In genomic region chrX:16771483-16772398, GRCh38 we compare ENCODE assay signal across 9 cellular contexts. TPM values are rescaled to one million over a fixed set of nuclear protein-coding genes. Genes with fewer than 3 reads are reported as not detected.
A peak's percentile ranks its signal among the peaks of the same experiment; 100 is the strongest.
DNase-seq lines count a peak whose midpoint lies in the region; ATAC-seq, FAIRE-seq and TF ChIP-seq lines count a peak whose summit lies in the region.
"Had no signal": no experiment of that assay in that cellular context is flagged by ENCODE, and none has a peak within 500 bp of the region (broad histone marks: within the 10 kb centered on the region; RNA-seq: fewer than 3 reads in every experiment).

No MANE protein-coding gene starts in this region.

- H3K4me1 ChIP-seq in esophagus squamous epithelium (no peaks in the 10 kb centered on the region), heart left ventricle (no peaks in the 10 kb centered on the region)
- H3K4me1 ChIP-seq: parathyroid adenoma had no signal

- TF ChIP-seq POLR2A in GM12892 (IDR thresholded peaks at IDR 0.05; ENCODE audit: low read depth, low read length) (peak; percentile 76), esophagus squamous epithelium (IDR thresholded peaks at IDR 0.05) (peak in 1 of 4 donors; percentile 14), heart left ventricle (IDR thresholded peaks at IDR 0.05) (no peak)

- WGBS in esophagus squamous epithelium, 2 donors = 35 to 46% methylated on average over 16 of the region's 16 CpGs
- WGBS in heart left ventricle, 4 donors = 52 to 66% (median 63%) methylated on average over 16 of the region's 16 CpGs

- ATAC-seq in GM21737 (IDR thresholded peaks at IDR 0.05; ENCODE audit: unreplicated experiment) (no peak), heart left ventricle (no peak)

- DNase-seq in GM12892 (ENCODE audit: insufficient read length) (no peak), NCI-H146 (lab: John Stamatoyannopoulos, UW) (peak; percentile 38), brain pericyte (ENCODE audit: low read depth, low spot score) (peak; percentile 24), nephron progenitor cell (peak; percentile 12), AG08395 (ENCODE audit: low spot score) (no peak), esophagus squamous epithelium (lab: John Stamatoyannopoulos, UW) (no peak), heart left ventricle (no peak)

- H3K27ac ChIP-seq in esophagus squamous epithelium (peak overlapping the region in 1 of 4 donors; percentile 21), heart left ventricle (no peak overlapping the region)
- H3K27ac ChIP-seq: parathyroid adenoma had no signal

- intact Hi-C loops in esophagus squamous epithelium (cut with DNase I) (no loop called here), heart left ventricle (cut with DNase I) (no loop called here)

- no peaks in the 10 kb centered on the region for H3K36me3 ChIP-seq in esophagus squamous epithelium
- H3K36me3 ChIP-seq in heart left ventricle = no peaks in the 10 kb centered on the region

- peaks cover 11% of the 10 kb centered on the region for H3K4me1 Mint-ChIP-seq in nephron progenitor cell

- FAIRE-seq in GM12892 (lab: Jason Lieb, UNC) = no peak

- peaks cover 5% of the 10 kb centered on the region for H3K9me3 Mint-ChIP-seq in nephron progenitor cell

- H3K27ac Mint-ChIP-seq in nephron progenitor cell = peak overlapping the region; percentile 100

- H3K27me3 ChIP-seq in esophagus squamous epithelium = no peaks in the 10 kb centered on the region
- peaks cover 0 to 2% (median 0%) of the 10 kb centered on the region in 9 donors for H3K27me3 ChIP-seq in heart left ventricle

- TF ChIP-seq CTCF in nephron progenitor cell (IDR thresholded peaks at IDR 0.05) (no peak), esophagus squamous epithelium (IDR thresholded peaks at IDR 0.05) (no peak), heart left ventricle (IDR thresholded peaks at IDR 0.05) (no peak)

- no peak overlapping the region for H3K4me3 ChIP-seq in esophagus squamous epithelium
- no peak overlapping the region for H3K4me3 ChIP-seq in heart left ventricle

- H3K4me3 Mint-ChIP-seq in nephron progenitor cell = no peak overlapping the region

- no peaks in the 10 kb centered on the region for H3K27me3 Mint-ChIP-seq in nephron progenitor cell (ENCODE audit: low read depth, poor library complexity)

- peaks cover 4% of the 10 kb centered on the region for H3K36me3 Mint-ChIP-seq in nephron progenitor cell (ENCODE audit: low read depth)

- H3K9me3 ChIP-seq in esophagus squamous epithelium = no peaks in the 10 kb centered on the region
- H3K9me3 ChIP-seq in heart left ventricle = no peaks in the 10 kb centered on the region

RNA-seq across cellular contexts. Expression of gene TXLNG, which starts 14.5 kb away (rescaled TPM):
- 16.9 TPM for polyA plus RNA-seq in GM12892 (2012; ENCODE audit: missing spikeins)
- 10 to 100 TPM in 2 of 4 donors, 1 to 10 TPM in 2; 6.4 to 14.9 (median 10.9) TPM for total RNA-seq in esophagus squamous epithelium
- 1 to 10 TPM; 4.3 to 8.1 (median 6.3) TPM for total RNA-seq in heart left ventricle
- polyA plus RNA-seq in heart left ventricle = 1 to 10 TPM; 3.0 to 5.2 TPM

RNA-seq across cellular contexts. Expression of gene SYAP1, which starts 52.3 kb away (rescaled TPM):
- 17.4 TPM for polyA plus RNA-seq in GM12892 (2012; ENCODE audit: missing spikeins)
- total RNA-seq in esophagus squamous epithelium (10 to 100 TPM; 16.2 to 22.8 (median 18.2) TPM), heart left ventricle (10 to 100 TPM; 15.0 to 23.4 (median 17.3) TPM)
- polyA plus RNA-seq in heart left ventricle = 10 to 100 TPM; 10.1 to 14.5 TPM

RNA-seq across cellular contexts. Expression of gene CTPS2, which starts 59.3 kb away (rescaled TPM):
- polyA plus RNA-seq in GM12892 (2012; ENCODE audit: missing spikeins) = 11.4 TPM
- total RNA-seq in esophagus squamous epithelium (1 to 10 TPM; 4.1 to 9.7 (median 6.3) TPM), heart left ventricle (1 to 10 TPM; 3.9 to 8.3 (median 5.3) TPM)
- 1 to 10 TPM; 3.1 to 4.2 TPM for polyA plus RNA-seq in heart left ventricle

Comparison
In these comparisons a context has a peak if more than half of its experiments do, and no peak if none do; other contexts are left out.
1. DNase-seq: peak in NCI-H146 (single experiment), brain pericyte (single experiment) and nephron progenitor cell (single experiment); none in GM12892 (single experiment), AG08395 (single experiment), esophagus squamous epithelium (single experiment) and heart left ventricle (0 of 5).